ENCODE assay signal across 8 cellular contexts in genomic region chr14:21788687-21789086, GRCh38.
A peak's percentile ranks its signal among the peaks of the same experiment; 100 is the strongest.
DNase-seq lines count a peak whose midpoint lies in the region; ATAC-seq, FAIRE-seq and TF ChIP-seq lines count a peak whose summit lies in the region.
"Not testable (repeated sequence)": the region's sequence is repeated elsewhere in the genome, so short reads cannot be mapped to it uniquely, and the experiment has no call there.

No MANE protein-coding gene starts in this region.

- H3K9ac ChIP-seq in HCT116 (ENCODE audit: low read length); IMR-90 (ENCODE audit: low read depth, low read length); PC-3 (ENCODE audit: low read length); SK-N-SH; K562 (ENCODE audit: insufficient read depth in 1 of 2, low read depth in 2 of 2, low read length in 2 of 2): not testable (repeated sequence)

- POLR2A ChIA-PET in HCT116 (lab: Charles Lee); IMR-90 (lab: Charles Lee; ENCODE audit: unreplicated experiment); PC-3 (lab: Charles Lee; ENCODE audit: unreplicated experiment); SK-N-SH (lab: Yijun Ruan, JAX); K562 (lab: Yijun Ruan, JAX): not testable (repeated sequence)

- not testable (repeated sequence) for H3K23ac ChIP-seq in IMR-90 (ENCODE audit: low read depth, low read length)

- H4K5ac ChIP-seq in IMR-90 (ENCODE audit: low read depth, low read length), result not testable (repeated sequence)

- H3K18ac ChIP-seq in IMR-90 (ENCODE audit: low read depth, low read length), result not testable (repeated sequence)

- CTCF ChIA-PET in HCT116 (lab: Charles Lee); IMR-90 (lab: Yijun Ruan, JAX); PC-3 (lab: Charles Lee); K562 (lab: Yijun Ruan, JAX; ENCODE audit: low intra/inter-chr PET ratio): not testable (repeated sequence)
- CTCF ChIA-PET in SK-N-SH (lab: Yijun Ruan, JAX), result interaction anchor here (0.7 kb wide), 1 partner anchor 9 kb away, joined by 3 read pairs; no protein-coding TSS in a partner anchor

- H3K79me1 ChIP-seq in IMR-90 (ENCODE audit: low read depth in 1 of 2, low read length in 2 of 2), result not testable (repeated sequence)

- H3K9me1 ChIP-seq in IMR-90 (ENCODE audit: insufficient read depth, low read length); K562 (ENCODE audit: control insufficient read depth, insufficient read depth, low read length): not testable (repeated sequence)

- DNase-seq in HCT116 (ENCODE audit: low read depth, low spot score); IMR-90; PC-3; SK-N-SH; K562 (ENCODE audit: extremely low read depth in 1 of 4, low spot score in 3 of 4); glutamatergic neuron; mesothelial cell of epicardium (ENCODE audit: low spot score in 2 of 2, unreplicated experiment in 2 of 2); type B pancreatic cell (ENCODE audit: extremely low spot score, unreplicated experiment): not testable (repeated sequence)

- TF ChIP-seq RAD21 in HCT116 (IDR thresholded peaks at IDR 0.05; ENCODE audit: low read depth); IMR-90 (IDR thresholded peaks at IDR 0.05; ENCODE audit: low read length); SK-N-SH (IDR thresholded peaks at IDR 0.05; ENCODE audit: low read length); K562 (CRISPR knock-in tag; conservative IDR thresholded peaks at IDR 0.05 in 1 of 2, IDR thresholded peaks at IDR 0.05 in 1 of 2): not testable (repeated sequence)

- not testable (repeated sequence) for H3K9me2 ChIP-seq in HCT116 (ENCODE audit: insufficient read depth); PC-3 (replicated peaks; ENCODE audit: low read length); SK-N-SH

- H2AK9ac ChIP-seq in IMR-90 (replicated peaks; ENCODE audit: low read depth, low read length, poor library complexity), result not testable (repeated sequence)

- WGBS in IMR-90 (ENCODE audit: extremely low coverage in 2 of 2, insufficient read length in 1 of 2), 2 experiments, result no CpG with 5 or more reads among the region's 1 CpG
- WGBS in SK-N-SH (ENCODE audit: low lambda C conversion rate), result 8% methylated on average over 1 of the region's 1 CpG
- 0% methylated on average over 1 of the region's 1 CpG for WGBS in K562 (ENCODE audit: insufficient coverage, low coverage, missing lambda C conversion rate)

- not testable (repeated sequence) for H3K36me3 ChIP-seq in HCT116 (ENCODE audit: control insufficient read depth in 1 of 2, insufficient read depth in 2 of 2, low read length in 2 of 2); IMR-90 (ENCODE audit: control insufficient read depth, insufficient read depth, low read length); PC-3 (ENCODE audit: low read depth, low read length); SK-N-SH (replicated peaks in 1 of 2; ENCODE audit: control insufficient read depth in 1 of 2, insufficient read depth in 2 of 2, low read length in 1 of 2); K562 (ENCODE audit: control insufficient read depth, insufficient read depth, low read length)

- not testable (repeated sequence) for H2BK120ac ChIP-seq in IMR-90 (ENCODE audit: low read depth, low read length)

- not testable (repeated sequence) for H3K4me3 ChIP-seq in HCT116 (replicated peaks in 1 of 2; ENCODE audit: low read depth in 1 of 2, low read length in 2 of 2); IMR-90 (ENCODE audit: insufficient read depth, low read depth, low read length); PC-3 (ENCODE audit: low read length); SK-N-SH (ENCODE audit: low read depth in 2 of 2, low read length in 1 of 2); K562

- in situ Hi-C loops in IMR-90 (cut with MboI; ENCODE audit: low sequenced_read_pairs); K562 (cut with MboI): not testable (repeated sequence)

- not testable (repeated sequence) for H2BK20ac ChIP-seq in IMR-90 (ENCODE audit: low read depth, low read length)

- H3K36me3 Mint-ChIP-seq in glutamatergic neuron (ENCODE audit: unreplicated experiment); mesothelial cell of epicardium; type B pancreatic cell: not testable (repeated sequence)

- H3K27ac Mint-ChIP-seq in glutamatergic neuron (ENCODE audit: unreplicated experiment); mesothelial cell of epicardium; type B pancreatic cell: not testable (repeated sequence)

- H3K4me2 ChIP-seq in HCT116 (ENCODE audit: low read length); IMR-90 (ENCODE audit: low read depth, low read length); PC-3 (ENCODE audit: low read length); SK-N-SH; K562 (ENCODE audit: insufficient read depth, low read length): not testable (repeated sequence)

- H3K56ac ChIP-seq in IMR-90 (ENCODE audit: extremely low read depth, insufficient read depth, low read length), result not testable (repeated sequence)

- not testable (repeated sequence) for H4K20me1 ChIP-seq in HCT116 (ENCODE audit: insufficient read depth); IMR-90 (ENCODE audit: insufficient read depth, low read length); PC-3 (ENCODE audit: low read length); SK-N-SH (ENCODE audit: insufficient read depth); K562 (replicated peaks; ENCODE audit: control insufficient read depth, insufficient read depth, low read length)

- H4K8ac ChIP-seq in IMR-90 (ENCODE audit: low read depth in 2 of 2, low read length in 2 of 2), result not testable (repeated sequence)

- TF ChIP-seq CTCF in HCT116 (IDR thresholded peaks at IDR 0.05 in 2 of 3, conservative IDR thresholded peaks at IDR 0.05 in 1 of 3; ENCODE audit: borderline replicate concordance in 1 of 3, insufficient read depth in 1 of 3, low read depth in 2 of 3, low read length in 2 of 3) (peak in 2 of 3 experiments; percentile 19 to 35; a peak in 3 of 6 replicates), PC-3 (conservative IDR thresholded peaks at IDR 0.05; ENCODE audit: low read depth, low read length) (peak; percentile 15; the same call in 1 of the 2 replicates), SK-N-SH (IDR thresholded peaks at IDR 0.05) (peak; percentile 29; the same call in 1 of the 2 replicates), glutamatergic neuron (IDR thresholded peaks at IDR 0.05; ENCODE audit: partially characterized antibody, unreplicated experiment) (peak; percentile 22), mesothelial cell of epicardium (IDR thresholded peaks at IDR 0.05; ENCODE audit: unreplicated experiment) (peak; percentile 23), type B pancreatic cell (conservative IDR thresholded peaks at IDR 0.05) (peak; percentile 25)
- not testable (repeated sequence) for TF ChIP-seq CTCF in IMR-90 (conservative IDR thresholded peaks at IDR 0.05; ENCODE audit: low read depth, low read length); K562 (IDR thresholded peaks at IDR 0.05 in 2 of 3, conservative IDR thresholded peaks at IDR 0.05 in 1 of 3; ENCODE audit: insufficient read depth in 2 of 3, low read depth in 1 of 3, low read length in 3 of 3)

- not testable (repeated sequence) for H3K14ac ChIP-seq in IMR-90 (replicated peaks; ENCODE audit: low read depth, low read length)

- peaks cover 31% of the 10 kb centered on the region for H3K27me3 ChIP-seq in HCT116 (ENCODE audit: insufficient read depth, low read length)
- not testable (repeated sequence) for H3K27me3 ChIP-seq in IMR-90 (ENCODE audit: control insufficient read depth, insufficient read depth, low read length); SK-N-SH (ENCODE audit: insufficient read depth); K562 (ENCODE audit: control insufficient read depth in 2 of 2, insufficient read depth in 2 of 2, low read length in 2 of 2)
- H3K27me3 ChIP-seq in PC-3 (ENCODE audit: low read length), result peaks cover 14% of the 10 kb centered on the region; the same call in 1 of the 2 replicates

- not testable (repeated sequence) for TF ChIP-seq POLR2A in HCT116 (IDR thresholded peaks at IDR 0.05; ENCODE audit: borderline replicate concordance, extremely low read depth, insufficient read depth, insufficient read length); IMR-90 (IDR thresholded peaks at IDR 0.05; ENCODE audit: low read depth, low read length); K562 (conservative IDR thresholded peaks at IDR 0.05)

- H3K9me3 Mint-ChIP-seq in glutamatergic neuron (ENCODE audit: unreplicated experiment); type B pancreatic cell: not testable (repeated sequence)
- peaks cover 11% of the 10 kb centered on the region for H3K9me3 Mint-ChIP-seq in mesothelial cell of epicardium

- not testable (repeated sequence) for H2BK15ac ChIP-seq in IMR-90 (ENCODE audit: low read depth, low read length)

- not testable (repeated sequence) for H3K27ac ChIP-seq in HCT116 (ENCODE audit: low read depth, low read length); IMR-90 (ENCODE audit: insufficient read depth, low read length); PC-3 (ENCODE audit: low read length); SK-N-SH (ENCODE audit: low read depth in 2 of 2, low read length in 1 of 2); K562 (ENCODE audit: extremely low read depth, low read depth, low read length)

- not testable (repeated sequence) for H4K91ac ChIP-seq in IMR-90 (ENCODE audit: insufficient read depth, low read depth, low read length)

- H3K4ac ChIP-seq in IMR-90 (ENCODE audit: low read depth, low read length), result not testable (repeated sequence)

- not testable (repeated sequence) for H3F3A ChIP-seq in PC-3 (ENCODE audit: low read length, unreplicated experiment); SK-N-SH (replicated peaks; ENCODE audit: insufficient read depth)

- not testable (repeated sequence) for ATAC-seq in HCT116; IMR-90 (ENCODE audit: low read depth); PC-3; K562

- not testable (repeated sequence) for H2AK5ac ChIP-seq in IMR-90 (ENCODE audit: low read depth, low read length)

- H3K4me3 Mint-ChIP-seq in glutamatergic neuron (ENCODE audit: unreplicated experiment); mesothelial cell of epicardium; type B pancreatic cell: not testable (repeated sequence)

- RAD21 ChIA-PET in HCT116 (lab: Charles Lee; ENCODE audit: low non-redundant PET in 1 of 2, low total read pairs in 2 of 2, uncharacterized antibody in 2 of 2, unreplicated experiment in 2 of 2), result not testable (repeated sequence)

- BruUV-seq in HCT116 (replicated peaks; lab: Mats Ljungman, UMichigan); IMR-90 (replicated peaks; lab: Mats Ljungman, UMichigan); PC-3 (replicated peaks; lab: Mats Ljungman, UMichigan); K562 (replicated peaks; lab: Mats Ljungman, UMichigan): not testable (repeated sequence)

- not testable (repeated sequence) for H3K27me3 Mint-ChIP-seq in glutamatergic neuron (ENCODE audit: unreplicated experiment); type B pancreatic cell
- peaks cover 16% of the 10 kb centered on the region for H3K27me3 Mint-ChIP-seq in mesothelial cell of epicardium (ENCODE audit: low read depth)

- H2BK5ac ChIP-seq in IMR-90 (ENCODE audit: low read depth, low read length, poor library complexity, severe bottlenecking), result not testable (repeated sequence)

- dilution Hi-C loops in IMR-90 (cut with HindIII; ENCODE audit: low sequenced_read_pairs, unreplicated experiment), result not testable (repeated sequence)

- not testable (repeated sequence) for H2AFZ ChIP-seq in HCT116 (ENCODE audit: low read depth, low read length, poor library complexity, severe bottlenecking); IMR-90 (replicated peaks; ENCODE audit: low read length, poor library complexity); PC-3 (ENCODE audit: low read length); SK-N-SH (ENCODE audit: low read depth); K562 (ENCODE audit: low read depth, low read length)

- intact Hi-C loops in HCT116 (cut with micrococcal nuclease); IMR-90 (cut with micrococcal nuclease); PC-3 (cut with micrococcal nuclease); K562 (cut with micrococcal nuclease): not testable (repeated sequence)

- H3K9me3 ChIP-seq in HCT116 (ENCODE audit: control insufficient read depth in 1 of 2, insufficient read depth in 1 of 2, low read depth in 1 of 2, low read length in 2 of 2); IMR-90 (ENCODE audit: control insufficient read depth, insufficient read depth, low read length); PC-3 (ENCODE audit: low read length); SK-N-SH; K562 (replicated peaks; ENCODE audit: control insufficient read depth, insufficient read depth, low read depth, low read length): not testable (repeated sequence)

- not testable (repeated sequence) for H3K4me1 ChIP-seq in HCT116 (ENCODE audit: control insufficient read depth in 1 of 2, insufficient read depth in 2 of 2, low read length in 2 of 2); IMR-90 (ENCODE audit: control insufficient read depth, insufficient read depth, low read length); PC-3 (ENCODE audit: insufficient read depth, low read length); SK-N-SH (ENCODE audit: control insufficient read depth in 1 of 2, insufficient read depth in 2 of 2, low read depth in 1 of 2, low read length in 1 of 2); K562 (replicated peaks in 1 of 2; ENCODE audit: control insufficient read depth in 2 of 2, insufficient read depth in 2 of 2, low read length in 2 of 2)

- not testable (repeated sequence) for H3K79me2 ChIP-seq in HCT116 (ENCODE audit: insufficient read depth, low read length); PC-3 (ENCODE audit: low read length); SK-N-SH (ENCODE audit: insufficient read depth); K562 (ENCODE audit: control insufficient read depth, insufficient read depth, low read length)

- H3K4me1 Mint-ChIP-seq in glutamatergic neuron (ENCODE audit: low read depth, unreplicated experiment); mesothelial cell of epicardium; type B pancreatic cell (ENCODE audit: unreplicated experiment): not testable (repeated sequence)

- not testable (repeated sequence) for FAIRE-seq in K562 (lab: Jason Lieb, UNC)

- not testable (repeated sequence) for TF ChIP-seq EP300 in SK-N-SH (IDR thresholded peaks at IDR 0.05; ENCODE audit: borderline replicate concordance in 1 of 2, low read depth in 1 of 2, low read length in 1 of 2); K562 (IDR thresholded peaks at IDR 0.05; ENCODE audit: low read length)
